In the genomic region with DNA sequence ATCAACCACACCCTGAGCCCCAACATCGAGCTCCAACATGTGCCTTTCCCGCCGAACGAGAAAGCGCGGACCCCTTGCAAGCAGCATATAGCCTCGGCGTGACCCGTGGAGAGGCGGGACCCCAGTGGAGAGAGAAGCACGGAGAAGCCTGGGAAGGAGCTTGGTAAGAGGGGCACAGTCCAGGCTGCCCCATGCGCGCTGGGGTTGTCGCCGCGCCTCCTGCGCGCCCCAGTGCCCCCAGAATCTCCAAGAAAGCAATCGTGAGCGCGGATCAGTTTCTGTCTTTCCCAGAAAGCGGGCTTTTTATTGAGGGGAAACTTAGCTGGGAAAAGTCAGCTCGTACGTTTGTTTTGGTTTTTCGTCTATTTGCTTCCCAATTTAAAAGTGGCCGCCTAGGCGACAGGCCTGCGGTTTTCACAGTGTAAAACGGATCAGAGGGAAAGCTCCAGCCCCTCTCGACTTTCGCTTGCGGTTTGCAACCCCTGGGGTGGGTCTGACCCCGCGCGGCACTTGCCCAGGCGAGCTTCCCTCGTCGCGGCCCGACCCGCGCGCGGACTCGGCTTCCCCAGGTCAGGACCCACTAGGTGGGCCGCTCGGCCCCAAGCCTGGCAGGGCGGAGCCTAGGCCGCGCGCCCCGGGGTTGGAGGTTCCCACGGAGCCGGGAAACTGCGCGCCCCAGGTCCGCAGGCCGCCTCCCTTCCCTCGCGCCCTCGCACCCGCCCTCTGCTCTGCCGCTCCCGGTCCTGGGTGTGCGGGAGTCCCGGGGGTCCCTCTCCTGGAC, we compare ENCODE assay signal across 8 cellular contexts. TPM values are rescaled to one million over a fixed set of nuclear protein-coding genes. Genes with fewer than 3 reads are reported as not detected.
A peak's percentile ranks its signal among the peaks of the same experiment; 100 is the strongest.
DNase-seq lines count a peak whose midpoint lies in the region; ATAC-seq and TF ChIP-seq lines count a peak whose summit lies in the region.

No MANE protein-coding gene starts in this region.

- peaks cover 14% of the 10 kb centered on the region for H3K79me2 ChIP-seq in hepatocyte

- intact Hi-C loops in sigmoid colon (cut with DNase I) = loop anchor here (1.0 to 10.0 kb wide), 7 partner anchors 100 to 1493 kb away; a partner anchor contains a TSS

- H3K36me3 Mint-ChIP-seq in activated naive CD8-positive, alpha-beta T cell treated with anti-CD3 and anti-CD28 coated beads for 36 hours = no peaks in the 10 kb centered on the region

- peaks cover 2% of the 10 kb centered on the region for H3K9me3 Mint-ChIP-seq in activated naive CD8-positive, alpha-beta T cell treated with anti-CD3 and anti-CD28 coated beads for 36 hours

- H3K4me1 ChIP-seq in hepatocyte (ENCODE audit: insufficient read depth) (peaks cover under 1% of the 10 kb centered on the region), sigmoid colon (peaks cover 0 to 37% (median 20%) of the 10 kb centered on the region in 4 donors)

- peaks cover 73% of the 10 kb centered on the region for H3K27me3 Mint-ChIP-seq in activated naive CD8-positive, alpha-beta T cell treated with anti-CD3 and anti-CD28 coated beads for 36 hours

- peak overlapping the region; percentile 97 for H3K4me2 ChIP-seq in hepatocyte

- TF ChIP-seq POLR2A in sigmoid colon (IDR thresholded peaks at IDR 0.05) = no peak

- H3K36me3 ChIP-seq in hepatocyte (replicated peaks; ENCODE audit: insufficient read depth, low read depth) = no peaks in the 10 kb centered on the region
- H3K36me3 ChIP-seq in sigmoid colon = no peaks in the 10 kb centered on the region

- DNase-seq in CD1c-positive myeloid dendritic cell (ENCODE audit: extremely low spot score) (peak; percentile 22), HFF-Myc (ENCODE audit: extremely low read depth, low read depth) (no peak), hepatocyte (ENCODE audit: low spot score) (peak; percentile 52), sigmoid colon (peak; percentile 66), NCI-H226 (no peak), T1000 (lab: John Stamatoyannopoulos, UW) (no peak)
- peak; percentile 42 for DNase-seq in activated naive CD8-positive, alpha-beta T cell treated with anti-CD3 and anti-CD28 coated beads for 36 hours

- H2AFZ ChIP-seq in hepatocyte = peak overlapping the region; percentile 71

- no peak for TF ChIP-seq EP300 in sigmoid colon (IDR thresholded peaks at IDR 0.05)

- no peaks in the 10 kb centered on the region for H3K9me2 ChIP-seq in hepatocyte (replicated peaks; ENCODE audit: insufficient read depth)

- H3K4me3 Mint-ChIP-seq in activated naive CD8-positive, alpha-beta T cell treated with anti-CD3 and anti-CD28 coated beads for 36 hours = peak overlapping the region; percentile 80

- no peak overlapping the region for H3K27ac Mint-ChIP-seq in activated naive CD8-positive, alpha-beta T cell treated with anti-CD3 and anti-CD28 coated beads for 36 hours

- H3K4me3 ChIP-seq in HFF-Myc (replicated peaks; ENCODE audit: low read depth, low read length) = peak overlapping the region; percentile 81
- peak overlapping the region; percentile 68 for H3K4me3 ChIP-seq in hepatocyte
- H3K4me3 ChIP-seq in sigmoid colon = peak overlapping the region; percentile 50 to 83 (median 66)

- TF ChIP-seq CTCF in HFF-Myc (IDR thresholded peaks at IDR 0.05; ENCODE audit: low read depth, low read length, missing control alignments) (no peak), hepatocyte (IDR thresholded peaks at IDR 0.05; ENCODE audit: poor library complexity) (no peak), sigmoid colon (IDR thresholded peaks at IDR 0.05) (no peak)

- no peak for ATAC-seq in HG03520 (IDR thresholded peaks at IDR 0.05; ENCODE audit: unreplicated experiment)

- no peaks in the 10 kb centered on the region for H3K9me3 ChIP-seq in hepatocyte (ENCODE audit: low read depth)
- H3K9me3 ChIP-seq in sigmoid colon = no peaks in the 10 kb centered on the region

- H3K27ac ChIP-seq in hepatocyte (peak overlapping the region; percentile 77), sigmoid colon (peak overlapping the region; percentile 73 to 81 (median 74))

- no peaks in the 10 kb centered on the region for H4K20me1 ChIP-seq in hepatocyte (ENCODE audit: insufficient read depth, poor library complexity, severe bottlenecking)

- WGBS in hepatocyte (ENCODE audit: low lambda C conversion rate, missing lambda C conversion rate) = 22% methylated on average over 63 of the region's 66 CpGs
- 7 to 18% methylated on average over 66 of the region's 66 CpGs for WGBS in sigmoid colon, 2 donors

- H3K4me1 Mint-ChIP-seq in activated naive CD8-positive, alpha-beta T cell treated with anti-CD3 and anti-CD28 coated beads for 36 hours = peaks cover 15% of the 10 kb centered on the region

- H3K27me3 ChIP-seq in hepatocyte = peaks cover 20% of the 10 kb centered on the region
- no peaks in the 10 kb centered on the region for H3K27me3 ChIP-seq in sigmoid colon

RNA-seq across cellular contexts. Expression of a gene that starts 31.1 kb away (rescaled TPM):
- under 1 TPM in 1 of 2 experiments, not detected in 1; 0.54 TPM for total RNA-seq in activated naive CD8-positive, alpha-beta T cell treated with anti-CD3 and anti-CD28 coated beads for 36 hours
- total RNA-seq in hepatocyte = 1.9 and 2.3 TPM in 2 replicates
- 0.34 and 0.68 TPM in 2 replicates for polyA plus RNA-seq in hepatocyte
- 1 to 10 TPM in 3 of 4 donors, under 1 TPM in 1; 0.82 to 4.2 (median 3.4) TPM for total RNA-seq in sigmoid colon
- under 1 TPM in 1 of 3 donors, not detected in 2; 0.10 TPM for polyA plus RNA-seq in sigmoid colon

RNA-seq across cellular contexts. Expression of a gene that starts 39.6 kb away (rescaled TPM):
- 10 to 100 TPM; 33.9 to 36.2 TPM for total RNA-seq in activated naive CD8-positive, alpha-beta T cell treated with anti-CD3 and anti-CD28 coated beads for 36 hours
- total RNA-seq in hepatocyte (34.9 and 61.6 TPM in 2 replicates), sigmoid colon (10 to 100 TPM; 36.0 to 53.7 (median 45.1) TPM)
- polyA plus RNA-seq in hepatocyte (16.0 and 16.8 TPM in 2 replicates), sigmoid colon (10 to 100 TPM in 2 of 3 donors, 1 to 10 TPM in 1; 8.6 to 16.1 (median 10.2) TPM)

Comparison
In these comparisons a context has a peak if more than half of its experiments do, and no peak if none do; other contexts are left out.
1. DNase-seq: peak in CD1c-positive myeloid dendritic cell (single experiment), activated naive CD8-positive, alpha-beta T cell treated with anti-CD3 and anti-CD28 coated beads for 36 hours (single experiment), hepatocyte (single experiment) and sigmoid colon (single experiment); none in HFF-Myc (single experiment), NCI-H226 (single experiment) and T1000 (single experiment).
2. Peak in every context shown above with its lines, with median percentiles within 50 percentile points of each other: H3K4me3 ChIP-seq.